Comparison of ENCODE assay signal across 24 cellular contexts in genomic region chr10:82529064-82529463, GRCh38.
"Had no signal": no experiment of that assay in that cellular context is flagged by ENCODE, and none has a peak within 500 bp of the region (broad histone marks: within the 10 kb centered on the region; RNA-seq: fewer than 3 reads in every experiment).

No MANE protein-coding gene starts in this region.

- DNase-seq: colonic mucosa; effector CD8-positive, alpha-beta T cell; foreskin keratinocyte; heart left ventricle; islet precursor cell; kidney glomerular epithelial cell; left colon; mucosa of descending colon; naive B cell; pancreas; right lobe of liver; small intestine; stimulated activated CD4-positive, alpha-beta T cell treated with anti-CD3 and anti-CD28 coated beads, Interleukin-15, amount 100 ng/mL, for 24 hours; stimulated activated CD4-positive, alpha-beta T cell treated with anti-CD3 and anti-CD28 coated beads, Interleukin-2, amount 100 ng/mL, for 48 hours; stimulated activated naive CD4-positive, alpha-beta T cell; stimulated activated naive CD8-positive, alpha-beta T cell treated with anti-CD3 and anti-CD28 coated beads, Interleukin-15, amount 100 ng/mL, for 72 hours; thyroid gland; trophoblast cell had no signal

- H3K36me3 ChIP-seq: colonic mucosa, esophagus muscularis mucosa, gastroesophageal sphincter, heart left ventricle, neutrophil, pancreas, right lobe of liver, thyroid gland, vagina had no signal

- H3K79me2 ChIP-seq: hepatocyte had no signal

- H3K27ac ChIP-seq: colonic mucosa, esophagus muscularis mucosa, foreskin keratinocyte, gastroesophageal sphincter, heart left ventricle, hepatocyte, neutrophil, pancreas, right lobe of liver, thyroid gland, vagina had no signal

- H3K4me1 ChIP-seq: colonic mucosa, esophagus muscularis mucosa, foreskin keratinocyte, gastroesophageal sphincter, heart left ventricle, pancreas, right lobe of liver, thyroid gland, vagina had no signal

- H3K27me3 ChIP-seq: colonic mucosa, esophagus muscularis mucosa, foreskin keratinocyte, gastroesophageal sphincter, heart left ventricle, hepatocyte, neutrophil, pancreas, right lobe of liver, thyroid gland, vagina had no signal

- H2AFZ ChIP-seq: hepatocyte had no signal

- H3K4me2 ChIP-seq: hepatocyte had no signal

- H3K9me3 ChIP-seq: colonic mucosa, esophagus muscularis mucosa, gastroesophageal sphincter, heart left ventricle, mucosa of descending colon, neutrophil, pancreas, right lobe of liver, thyroid gland, vagina had no signal

- FAIRE-seq: endothelial cell of umbilical vein, pancreas, small intestine had no signal

- H3K4me3 ChIP-seq: colonic mucosa, esophagus muscularis mucosa, gastroesophageal sphincter, heart left ventricle, hepatocyte, mucosa of descending colon, pancreas, right lobe of liver, thyroid gland, vagina had no signal
